27 cellular contexts compared by ENCODE assay signal in the genomic region with DNA sequence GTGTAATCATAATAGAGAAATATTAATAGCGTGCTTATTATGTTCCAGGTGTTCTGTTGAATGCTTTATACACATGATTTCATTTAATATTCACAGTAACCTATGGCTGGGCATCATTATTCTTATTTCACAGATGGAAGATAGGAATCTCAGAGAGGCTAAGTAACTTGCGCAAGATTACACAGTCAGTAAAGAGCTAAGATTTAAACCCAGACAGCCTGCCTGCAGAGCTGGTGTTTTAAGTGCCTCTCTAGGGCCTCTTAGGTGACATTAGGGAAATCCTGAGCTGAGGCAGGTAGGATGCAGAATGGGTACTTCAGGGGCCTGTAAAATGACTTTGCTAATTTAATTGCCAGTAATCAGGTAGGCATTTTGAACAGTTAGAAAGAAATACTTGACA. TPM values are rescaled to one million over a fixed set of nuclear protein-coding genes. Genes with fewer than 3 reads are reported as not detected.
"Had no signal": no experiment of that assay in that cellular context is flagged by ENCODE, and none has a peak within 500 bp of the region (broad histone marks: within the 10 kb centered on the region; RNA-seq: fewer than 3 reads in every experiment).

No MANE protein-coding gene starts in this region.

- FAIRE-seq: islet of Langerhans, kidney had no signal

- H3K27ac Mint-ChIP-seq: immature natural killer cell; memory B cell; naive thymus-derived CD4-positive, alpha-beta T cell; natural killer cell treated with Interleukin-12 subunit alpha and Interleukin-12 subunit beta and Interleukin-15 and Interleukin-18, amount 100 ng/mL, for 72 hours; progenitor cell of endocrine pancreas; stimulated activated memory B cell treated with anti-CD40 and anti-IgM and Interleukin-4, amounts not matched to agents 10 μg/mL and 1 μg/mL and 100 μg/mL, for 72 hours; stimulated activated naive CD8-positive, alpha-beta T cell treated with anti-CD3 and anti-CD28 coated beads, Interleukin-15, amount 100 ng/mL, for 72 hours; type B pancreatic cell had no signal

- ATAC-seq: left colon; mucosa of descending colon; naive thymus-derived CD4-positive, alpha-beta T cell; natural killer cell treated with Interleukin-12 subunit alpha and Interleukin-12 subunit beta and Interleukin-15 and Interleukin-18, amount 100 ng/mL, for 72 hours; right lobe of liver; stimulated activated memory B cell treated with anti-CD40 and anti-IgM and Interleukin-4, amounts not matched to agents 10 μg/mL and 1 μg/mL and 100 μg/mL, for 72 hours; stimulated activated naive CD8-positive, alpha-beta T cell treated with anti-CD3 and anti-CD28 coated beads, Interleukin-15, amount 100 ng/mL, for 72 hours had no signal

- H3K27me3 ChIP-seq: ovary, right atrium auricular region, right lobe of liver, tibial nerve, vagina had no signal

- H3K27me3 Mint-ChIP-seq: memory B cell; progenitor cell of endocrine pancreas; stimulated activated memory B cell treated with anti-CD40 and anti-IgM and Interleukin-4, amounts not matched to agents 10 μg/mL and 1 μg/mL and 100 μg/mL, for 72 hours had no signal

- H3K4me3 Mint-ChIP-seq: immature natural killer cell; memory B cell; naive thymus-derived CD4-positive, alpha-beta T cell; natural killer cell treated with Interleukin-12 subunit alpha and Interleukin-12 subunit beta and Interleukin-15 and Interleukin-18, amount 100 ng/mL, for 72 hours; stimulated activated memory B cell treated with anti-CD40 and anti-IgM and Interleukin-4, amounts not matched to agents 10 μg/mL and 1 μg/mL and 100 μg/mL, for 72 hours; stimulated activated naive CD8-positive, alpha-beta T cell treated with anti-CD3 and anti-CD28 coated beads, Interleukin-15, amount 100 ng/mL, for 72 hours; type B pancreatic cell had no signal

- H3K27ac ChIP-seq: left ventricle myocardium inferior, ovary, right atrium auricular region, right lobe of liver, tibial nerve, vagina had no signal

- H3K36me3 ChIP-seq: left ventricle myocardium inferior, ovary, right atrium auricular region, right lobe of liver, tibial nerve, vagina had no signal

- H3K36me3 Mint-ChIP-seq: immature natural killer cell; naive thymus-derived CD4-positive, alpha-beta T cell; natural killer cell treated with Interleukin-12 subunit alpha and Interleukin-12 subunit beta and Interleukin-15 and Interleukin-18, amount 100 ng/mL, for 72 hours; stimulated activated memory B cell treated with anti-CD40 and anti-IgM and Interleukin-4, amounts not matched to agents 10 μg/mL and 1 μg/mL and 100 μg/mL, for 72 hours; type B pancreatic cell had no signal

- H3K9me3 ChIP-seq: left ventricle myocardium inferior, mucosa of descending colon, ovary, right atrium auricular region, right lobe of liver, tibial nerve, vagina had no signal

- H3K4me1 Mint-ChIP-seq: immature natural killer cell; naive thymus-derived CD4-positive, alpha-beta T cell; stimulated activated memory B cell treated with anti-CD40 and anti-IgM and Interleukin-4, amounts not matched to agents 10 μg/mL and 1 μg/mL and 100 μg/mL, for 72 hours; stimulated activated naive CD8-positive, alpha-beta T cell treated with anti-CD3 and anti-CD28 coated beads, Interleukin-15, amount 100 ng/mL, for 72 hours had no signal

- DNase-seq: hypothalamus; immature natural killer cell; kidney; left colon; left ventricle myocardium inferior; midbrain; mucosa of descending colon; naive thymus-derived CD4-positive, alpha-beta T cell; ovary; right lobe of liver; stimulated activated CD4-positive, alpha-beta T cell treated with anti-CD3 and anti-CD28 coated beads, Interleukin-1b, Interleukin-23, amount 100 ng/mL, for 48 hours; stimulated activated CD4-positive, alpha-beta T cell treated with anti-CD3 and anti-CD28 coated beads, Interleukin-2, amount 100 ng/mL, for 48 hours; stimulated activated CD4-positive, alpha-beta T cell treated with anti-CD3 and anti-CD28 coated beads, Interleukin-4, amount 100 ng/mL, for 4 hours; stimulated activated CD8-positive, alpha-beta memory T cell treated with anti-CD3 and anti-CD28 coated beads, Interleukin-4, amount 100 ng/mL, for 48 hours; stimulated activated naive CD4-positive, alpha-beta T cell treated with Interleukin-2 at 50 U/mL for 16 hours; stimulated activated naive CD8-positive, alpha-beta T cell treated with anti-CD3 and anti-CD28 coated beads, Interleukin-15, amount 100 ng/mL, for 72 hours; substantia nigra had no signal

- H3K4me3 ChIP-seq: left ventricle myocardium inferior, mucosa of descending colon, ovary, right atrium auricular region, right lobe of liver, smooth muscle cell, tibial nerve, vagina had no signal

- H3K4me1 ChIP-seq: left ventricle myocardium inferior, right atrium auricular region, right lobe of liver, tibial nerve, vagina had no signal

- H3K9me3 Mint-ChIP-seq: memory B cell; naive thymus-derived CD4-positive, alpha-beta T cell; natural killer cell treated with Interleukin-12 subunit alpha and Interleukin-12 subunit beta and Interleukin-15 and Interleukin-18, amount 100 ng/mL, for 72 hours; stimulated activated memory B cell treated with anti-CD40 and anti-IgM and Interleukin-4, amounts not matched to agents 10 μg/mL and 1 μg/mL and 100 μg/mL, for 72 hours; stimulated activated naive CD8-positive, alpha-beta T cell treated with anti-CD3 and anti-CD28 coated beads, Interleukin-15, amount 100 ng/mL, for 72 hours; type B pancreatic cell had no signal

RNA-seq across cellular contexts. Expression of gene BHLHE41, which starts 18.5 kb away (rescaled TPM):
- total RNA-seq: natural killer cell treated with Interleukin-12 subunit alpha and Interleukin-12 subunit beta and Interleukin-15 and Interleukin-18, amount 100 ng/mL, for 72 hours had no signal
